In the genomic region with DNA sequence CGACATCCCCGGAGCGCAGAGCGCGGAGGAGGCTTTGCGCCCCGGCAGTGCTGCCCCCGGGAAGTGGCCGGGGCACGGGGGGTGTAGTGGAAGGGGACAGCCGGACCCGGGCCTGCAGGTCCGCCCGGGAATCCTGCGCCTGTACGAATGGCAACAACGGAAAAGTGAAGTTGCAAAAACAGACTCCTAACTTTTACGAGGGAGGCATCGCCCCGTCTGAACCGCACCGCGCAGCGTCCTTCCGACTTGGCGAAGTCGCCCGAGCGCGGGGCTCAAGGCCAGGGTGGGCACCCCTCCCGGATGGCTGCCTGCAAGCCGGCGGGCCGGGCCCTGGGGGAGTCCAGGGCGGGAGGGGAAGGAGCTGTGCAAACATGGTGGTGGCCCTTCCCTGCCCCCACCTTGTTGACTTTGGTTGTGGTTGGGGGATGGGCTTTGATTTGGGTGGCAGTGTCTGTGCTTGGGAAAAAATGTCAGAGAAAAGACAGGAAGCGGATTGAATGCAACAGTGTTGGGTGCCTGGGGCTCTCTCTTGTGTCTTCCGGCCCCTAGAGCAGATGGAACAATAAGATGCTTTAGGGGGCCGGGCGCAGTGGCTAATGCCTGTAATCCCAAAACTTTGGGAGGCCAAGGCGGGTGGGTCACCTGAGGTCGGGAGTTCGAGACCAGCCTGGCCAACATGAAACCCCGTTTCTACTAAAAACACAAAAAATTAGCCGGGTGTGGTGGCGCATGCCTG, we compare ENCODE assay signal across 8 cellular contexts. TPM values are rescaled to one million over a fixed set of nuclear protein-coding genes. Genes with fewer than 3 reads are reported as not detected.
DNase-seq lines count a peak whose midpoint lies in the region; ATAC-seq and TF ChIP-seq lines count a peak whose summit lies in the region.

No MANE protein-coding gene starts in this region.

- DNase-seq in NCI-H69 (lab: John Stamatoyannopoulos, UW), result peak; percentile 95
- peak; percentile 57 for DNase-seq in activated CD8-positive, alpha-beta memory T cell treated with anti-CD3 and anti-CD28 coated beads, Interleukin-2, amount 50 U/mL, for 4 hours
- DNase-seq in epithelial cell of prostate (ENCODE audit: low read depth, low spot score), result no peak
- DNase-seq in mucosa of gallbladder (ENCODE audit: low spot score), result peak; percentile 49
- DNase-seq in stomach, result peak; percentile 49
- no peak for DNase-seq in GM13977 (ENCODE audit: low spot score)

- TF ChIP-seq CTCF in 22Rv1 (IDR thresholded peaks at IDR 0.05) (no peak), stomach (IDR thresholded peaks at IDR 0.05) (no peak), GM13977 (IDR thresholded peaks at IDR 0.05; ENCODE audit: extremely low read depth, insufficient read depth, missing control alignments) (no peak)

- no peak for TF ChIP-seq POLR2A in stomach (IDR thresholded peaks at IDR 0.05)

- peak overlapping the region; percentile 84 to 96 (median 92) for H3K4me3 ChIP-seq in stomach

- no peaks in the 10 kb centered on the region for H3K27me3 ChIP-seq in stomach

- H3K27ac ChIP-seq in 22Rv1, result peak overlapping the region; percentile 84
- peak overlapping the region; percentile 95 for H3K27ac ChIP-seq in epithelial cell of prostate
- peak overlapping the region; percentile 99 to 100 (median 99) for H3K27ac ChIP-seq in stomach

- peaks cover 34 to 55% (median 53%) of the 10 kb centered on the region in 4 donors for H3K4me1 ChIP-seq in stomach

- WGBS in stomach, 5 donors, result 2 to 8% (median 5%) methylated on average over 21 to 45 of the region's 45 CpGs

- intact Hi-C loops in stomach (cut with DNase I; ENCODE audit: low total_unique reads), result no loop called here

- peak; percentile 4 for ATAC-seq in GM18517 (IDR thresholded peaks at IDR 0.05; ENCODE audit: unreplicated experiment)

- in situ Hi-C loops in GM13977 (cut with MboI; ENCODE audit: low pct_unique_long_range_greater_than_20kb, low sequenced_read_pairs, unreplicated experiment), result no loop called here

- H3K36me3 ChIP-seq in stomach, result peaks cover 0 to 14% (median 9%) of the 10 kb centered on the region in 4 donors

- peak; percentile 4 for TF ChIP-seq EP300 in stomach (IDR thresholded peaks at IDR 0.05)

- no peaks in the 10 kb centered on the region for H3K9me3 ChIP-seq in stomach

RNA-seq across cellular contexts. Expression of a gene that starts 0.7 kb away (rescaled TPM):
- total RNA-seq in mucosa of gallbladder, result 147 TPM
- total RNA-seq in stomach, result 100 to 1,000 TPM in 4 of 5 donors, 10 to 100 TPM in 1; 84.8 to 358 (median 208) TPM
- polyA plus RNA-seq in stomach, result 10 to 100 TPM; 12.3 to 29.6 (median 12.4) TPM

RNA-seq across cellular contexts. Expression of a gene that starts 41.1 kb away (rescaled TPM):
- total RNA-seq in mucosa of gallbladder, result 16.3 TPM
- 10 to 100 TPM in 3 of 5 donors, 1 to 10 TPM in 2; 2.3 to 93.3 (median 10.1) TPM for total RNA-seq in stomach
- polyA plus RNA-seq in stomach, result 1 to 10 TPM; 2.6 to 8.7 (median 3.0) TPM

RNA-seq across cellular contexts. Expression of a gene that starts 41.2 kb away (rescaled TPM):
- total RNA-seq in mucosa of gallbladder, result 64.8 TPM
- total RNA-seq in stomach, result 100 to 1,000 TPM in 2 of 5 donors, 10 to 100 TPM in 3; 15.8 to 307 (median 54.2) TPM
- 10 to 100 TPM; 15.7 to 30.1 (median 25.2) TPM for polyA plus RNA-seq in stomach

Comparison
In these comparisons a context has a peak if more than half of its experiments do, and no peak if none do; other contexts are left out.
1. DNase-seq: peak in NCI-H69 (single experiment), activated CD8-positive, alpha-beta memory T cell treated with anti-CD3 and anti-CD28 coated beads, Interleukin-2, amount 50 U/mL, for 4 hours (single experiment), mucosa of gallbladder (single experiment) and stomach (single experiment); none in epithelial cell of prostate (single experiment) and GM13977 (single experiment).
2. Peak in every context shown above with its lines, with median percentiles within 50 percentile points of each other: H3K27ac ChIP-seq.